24 cellular contexts compared by ENCODE assay signal in genomic region chr17:7464081-7464480, GRCh38. TPM values are rescaled to one million over a fixed set of nuclear protein-coding genes. Genes with fewer than 3 reads are reported as not detected.
"Had no signal": no experiment of that assay in that cellular context is flagged by ENCODE, and none has a peak within 500 bp of the region (broad histone marks: within the 10 kb centered on the region; RNA-seq: fewer than 3 reads in every experiment).

No MANE protein-coding gene starts in this region.

- H3K27me3 Mint-ChIP-seq: naive B cell had no signal

- DNase-seq: colonic mucosa; dermis blood vessel endothelial cell; left colon; left ventricle myocardium superior; mesendoderm; naive B cell; posterior cingulate gyrus; spleen; stimulated activated CD4-positive, alpha-beta T cell treated with anti-CD3 and anti-CD28 coated beads, Interleukin-15, amount 100 ng/mL, for 24 hours; stimulated activated CD4-positive, alpha-beta T cell treated with anti-CD3 and anti-CD28 coated beads, Interleukin-1b, Interleukin-23, amount 100 ng/mL, for 48 hours; stimulated activated CD4-positive, alpha-beta T cell treated with anti-CD3 and anti-CD28 coated beads, Interleukin-4, amount 100 ng/mL, for 24 hours; stimulated activated naive CD4-positive, alpha-beta T cell; stomach; substantia nigra; trophoblast cell had no signal

- H3K36me3 ChIP-seq: colonic mucosa had no signal

- H3K27ac ChIP-seq: colonic mucosa, spleen, stomach had no signal

- H3K9me3 Mint-ChIP-seq: naive B cell had no signal

- H3K9me3 ChIP-seq: colonic mucosa, spleen, stomach had no signal

- ATAC-seq: left ventricle myocardium superior had no signal

- H3K27me3 ChIP-seq: colonic mucosa, spleen, stomach had no signal

- H3K4me1 ChIP-seq: colonic mucosa had no signal

- H3K4me3 ChIP-seq: colonic mucosa, lung, spleen, stomach had no signal

RNA-seq across cellular contexts. Expression of gene SLC35G6, which starts 17.2 kb away (rescaled TPM):
- total RNA-seq: cerebellum, colonic mucosa, dermis blood vessel endothelial cell, fibroblast of villous mesenchyme, kidney epithelial cell, left colon, left ventricle myocardium superior, lung, osteocyte, pulmonary artery endothelial cell, sciatic nerve, skeletal muscle tissue, spleen, stomach had no signal
- polyA plus RNA-seq: lung, neural cell, stomach had no signal
